24 cellular contexts compared by ENCODE assay signal in the genomic region with DNA sequence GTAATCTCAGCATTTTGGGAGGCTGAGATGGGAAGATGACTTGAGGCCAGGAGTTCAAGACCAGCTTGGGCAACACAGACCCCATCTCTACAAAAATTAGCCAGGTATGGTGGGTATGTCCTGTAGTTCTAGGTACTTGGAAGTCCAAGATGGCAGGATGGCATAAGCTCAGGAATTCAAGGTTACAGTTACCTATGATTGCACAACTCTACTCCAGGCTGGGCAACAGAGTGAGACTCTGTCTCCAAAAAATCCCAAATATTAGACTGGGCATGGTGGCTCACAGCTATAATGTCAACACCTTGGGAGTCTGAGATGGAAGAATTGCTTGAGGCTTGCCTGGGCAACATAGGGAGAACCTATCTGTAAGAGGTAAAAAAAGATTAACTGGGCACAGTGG.
"Had no signal": no experiment of that assay in that cellular context is flagged by ENCODE, and none has a peak within 500 bp of the region (broad histone marks: within the 10 kb centered on the region; RNA-seq: fewer than 3 reads in every experiment).

No MANE protein-coding gene starts in this region.

- H3K27ac Mint-ChIP-seq: activated CD4-positive, alpha-beta memory T cell treated with anti-CD3 and anti-CD28 coated beads for 36 hours; activated CD8-positive, alpha-beta memory T cell treated with anti-CD3 and anti-CD28 coated beads, Interleukin-2, amount 10 ng/mL, durations not matched to agents 7 days and 5 days; activated T-helper 17 cell treated with anti-CD3 and anti-CD28 coated beads, Interleukin-2, amount 50 U/mL, for 72 hours; natural killer cell treated with Interleukin-12 subunit alpha and Interleukin-12 subunit beta and Interleukin-15 and Interleukin-18, amount 100 ng/mL, for 72 hours; stimulated activated memory B cell treated with anti-CD40 and anti-IgM and Interleukin-4, amounts not matched to agents 10 μg/mL and 1 μg/mL and 100 μg/mL, for 72 hours had no signal

- H3K36me3 ChIP-seq: ovary had no signal

- H3K27me3 ChIP-seq: heart right ventricle, neutrophil, ovary, stomach, suprapubic skin, tibial nerve had no signal

- DNase-seq: activated CD4-positive, alpha-beta memory T cell treated with anti-CD3 and anti-CD28 coated beads for 36 hours; activated CD8-positive, alpha-beta memory T cell treated with anti-CD3 and anti-CD28 coated beads, Interleukin-2, amount 10 ng/mL, durations not matched to agents 7 days and 5 days; activated T-cell treated with anti-CD3 and anti-CD28 coated beads for 4 hours; dermis blood vessel endothelial cell; effector CD8-positive, alpha-beta T cell; erythroblast; foreskin fibroblast; heart right ventricle; islet precursor cell; left cardiac atrium; midbrain; ovary; right cardiac atrium; stimulated activated CD4-positive, alpha-beta T cell treated with anti-CD3 and anti-CD28 coated beads, Interleukin-1b, Interleukin-23, amount 100 ng/mL, for 48 hours; stomach; T-helper 9 cell had no signal

- H3K4me3 ChIP-seq: heart right ventricle, ovary, stomach, suprapubic skin, tibial nerve had no signal

- H3K4me3 Mint-ChIP-seq: activated CD4-positive, alpha-beta memory T cell treated with anti-CD3 and anti-CD28 coated beads for 36 hours; activated CD8-positive, alpha-beta memory T cell treated with anti-CD3 and anti-CD28 coated beads, Interleukin-2, amount 10 ng/mL, durations not matched to agents 7 days and 5 days; activated T-helper 17 cell treated with anti-CD3 and anti-CD28 coated beads, Interleukin-2, amount 50 U/mL, for 72 hours; brain; natural killer cell treated with Interleukin-12 subunit alpha and Interleukin-12 subunit beta and Interleukin-15 and Interleukin-18, amount 100 ng/mL, for 72 hours; stimulated activated memory B cell treated with anti-CD40 and anti-IgM and Interleukin-4, amounts not matched to agents 10 μg/mL and 1 μg/mL and 100 μg/mL, for 72 hours had no signal

- H3K4me1 Mint-ChIP-seq: activated CD8-positive, alpha-beta memory T cell treated with anti-CD3 and anti-CD28 coated beads, Interleukin-2, amount 10 ng/mL, durations not matched to agents 7 days and 5 days; activated T-helper 17 cell treated with anti-CD3 and anti-CD28 coated beads, Interleukin-2, amount 50 U/mL, for 72 hours; brain; stimulated activated memory B cell treated with anti-CD40 and anti-IgM and Interleukin-4, amounts not matched to agents 10 μg/mL and 1 μg/mL and 100 μg/mL, for 72 hours had no signal

- H3K27me3 Mint-ChIP-seq: activated CD4-positive, alpha-beta memory T cell treated with anti-CD3 and anti-CD28 coated beads for 36 hours; activated CD8-positive, alpha-beta memory T cell treated with anti-CD3 and anti-CD28 coated beads, Interleukin-2, amount 10 ng/mL, durations not matched to agents 7 days and 5 days; activated T-helper 17 cell treated with anti-CD3 and anti-CD28 coated beads, Interleukin-2, amount 50 U/mL, for 72 hours; brain; natural killer cell treated with Interleukin-12 subunit alpha and Interleukin-12 subunit beta and Interleukin-15 and Interleukin-18, amount 100 ng/mL, for 72 hours; stimulated activated memory B cell treated with anti-CD40 and anti-IgM and Interleukin-4, amounts not matched to agents 10 μg/mL and 1 μg/mL and 100 μg/mL, for 72 hours had no signal

- H3K4me1 ChIP-seq: heart right ventricle, stomach, suprapubic skin, tibial nerve had no signal

- H3K27ac ChIP-seq: heart right ventricle, neutrophil, ovary, stomach, suprapubic skin, tibial nerve had no signal

- H3K9me3 ChIP-seq: heart right ventricle, neutrophil, ovary, stomach, suprapubic skin, tibial nerve had no signal

- H3K36me3 Mint-ChIP-seq: activated naive CD4-positive, alpha-beta T cell treated with anti-CD3 and anti-CD28 coated beads, Interleukin-2, amount 50 U/mL, for 72 hours; natural killer cell treated with Interleukin-12 subunit alpha and Interleukin-12 subunit beta and Interleukin-15 and Interleukin-18, amount 100 ng/mL, for 72 hours had no signal

- H3K9me3 Mint-ChIP-seq: activated CD4-positive, alpha-beta memory T cell treated with anti-CD3 and anti-CD28 coated beads for 36 hours; activated naive CD4-positive, alpha-beta T cell treated with anti-CD3 and anti-CD28 coated beads, Interleukin-2, amount 50 U/mL, for 72 hours; activated T-helper 17 cell treated with anti-CD3 and anti-CD28 coated beads, Interleukin-2, amount 50 U/mL, for 72 hours; brain; natural killer cell treated with Interleukin-12 subunit alpha and Interleukin-12 subunit beta and Interleukin-15 and Interleukin-18, amount 100 ng/mL, for 72 hours; stimulated activated memory B cell treated with anti-CD40 and anti-IgM and Interleukin-4, amounts not matched to agents 10 μg/mL and 1 μg/mL and 100 μg/mL, for 72 hours had no signal

- ATAC-seq: activated CD8-positive, alpha-beta memory T cell treated with anti-CD3 and anti-CD28 coated beads, Interleukin-2, amount 10 ng/mL, durations not matched to agents 7 days and 5 days; activated naive CD4-positive, alpha-beta T cell treated with anti-CD3 and anti-CD28 coated beads, Interleukin-2, amount 50 U/mL, for 72 hours; activated T-helper 17 cell treated with anti-CD3 and anti-CD28 coated beads, Interleukin-2, amount 50 U/mL, for 72 hours; heart right ventricle; left cardiac atrium; natural killer cell treated with Interleukin-12 subunit alpha and Interleukin-12 subunit beta and Interleukin-15 and Interleukin-18, amount 100 ng/mL, for 72 hours; right cardiac atrium; stimulated activated memory B cell treated with anti-CD40 and anti-IgM and Interleukin-4, amounts not matched to agents 10 μg/mL and 1 μg/mL and 100 μg/mL, for 72 hours had no signal
